Comparison of ENCODE assay signal across 16 cellular contexts in genomic region chr14:68674538-68675232, GRCh38.
A peak's percentile ranks its signal among the peaks of the same experiment; 100 is the strongest.
DNase-seq lines count a peak whose midpoint lies in the region; ATAC-seq, FAIRE-seq and TF ChIP-seq lines count a peak whose summit lies in the region.
"Had no signal": no experiment of that assay in that cellular context is flagged by ENCODE, and none has a peak within 500 bp of the region (broad histone marks: within the 10 kb centered on the region; RNA-seq: fewer than 3 reads in every experiment).

No MANE protein-coding gene starts in this region.

- H3K27me3 ChIP-seq in A673 (replicated peaks; ENCODE audit: insufficient read depth, low read depth, low read length, poor library complexity): no peaks in the 10 kb centered on the region
- no peaks in the 10 kb centered on the region for H3K27me3 ChIP-seq in PC-3 (ENCODE audit: low read length)
- H3K27me3 ChIP-seq in endothelial cell of umbilical vein (ENCODE audit: control insufficient read depth in 2 of 2, insufficient read depth in 2 of 2, low read length in 2 of 2): no peaks in the 10 kb centered on the region
- no peaks in the 10 kb centered on the region for H3K27me3 ChIP-seq in osteoblast (ENCODE audit: insufficient read depth, low read length)
- H3K27me3 ChIP-seq: cardiac muscle cell had no signal

- dilution Hi-C loops in endothelial cell of umbilical vein (cut with MboI; ENCODE audit: extremely low pct_ligation_motif_present, low sequenced_read_pairs): no loop called here

- TF ChIP-seq CTCF in A673 (conservative IDR thresholded peaks at IDR 0.05; ENCODE audit: low read depth, low read length) (no peak), PC-3 (conservative IDR thresholded peaks at IDR 0.05; ENCODE audit: low read depth, low read length) (no peak), endothelial cell of umbilical vein (IDR thresholded peaks at IDR 0.05; ENCODE audit: extremely low read depth in 1 of 2, insufficient read depth in 1 of 2, low read depth in 1 of 2, low read length in 2 of 2) (no peak), osteoblast (IDR thresholded peaks at IDR 0.05; ENCODE audit: extremely low read depth, low read depth, low read length) (no peak)

- peak overlapping the region; percentile 42; the same call in 1 of the 2 replicates for H2AFZ ChIP-seq in PC-3 (ENCODE audit: low read length)
- peak overlapping the region; percentile 57 for H2AFZ ChIP-seq in endothelial cell of umbilical vein (ENCODE audit: low read depth, low read length)
- H2AFZ ChIP-seq in osteoblast (ENCODE audit: low read length): peak overlapping the region; percentile 39

- H3K9me1 ChIP-seq in endothelial cell of umbilical vein (replicated peaks; ENCODE audit: control insufficient read depth, extremely low read depth, insufficient read depth, low read length): no peaks in the 10 kb centered on the region

- no peaks in the 10 kb centered on the region for H4K20me1 ChIP-seq in PC-3 (ENCODE audit: low read length)
- no peaks in the 10 kb centered on the region for H4K20me1 ChIP-seq in endothelial cell of umbilical vein (replicated peaks; ENCODE audit: control insufficient read depth, extremely low read depth, insufficient read depth, low read length)
- H4K20me1 ChIP-seq in osteoblast (ENCODE audit: insufficient read depth, low read length): no peaks in the 10 kb centered on the region

- intact Hi-C loops in A673 (cut with micrococcal nuclease; ENCODE audit: unreplicated experiment) (no loop called here), PC-3 (cut with micrococcal nuclease) (no loop called here), endothelial cell of umbilical vein (cut with micrococcal nuclease) (no loop called here), sciatic nerve (cut with DNase I) (no loop called here)

- no TSS peak for BruUV-seq in A673 (replicated peaks; lab: Mats Ljungman, UMichigan)
- no TSS peak for BruUV-seq in PC-3 (replicated peaks; lab: Mats Ljungman, UMichigan)
- BruUV-seq in endothelial cell of umbilical vein (replicated peaks; lab: Mats Ljungman, UMichigan): no TSS peak

- H3K79me2 ChIP-seq in PC-3 (ENCODE audit: low read length): no peaks in the 10 kb centered on the region
- no peaks in the 10 kb centered on the region for H3K79me2 ChIP-seq in endothelial cell of umbilical vein (ENCODE audit: control insufficient read depth, insufficient read depth, low read length)
- H3K79me2 ChIP-seq in osteoblast (ENCODE audit: insufficient read depth, low read length): no peaks in the 10 kb centered on the region

- no peak for DNase-seq in A673 (ENCODE audit: low spot score)
- DNase-seq in PC-3: no peak
- DNase-seq in endothelial cell of umbilical vein (ENCODE audit: low read depth, low spot score): no peak
- no peak for DNase-seq in osteoblast (ENCODE audit: insufficient read length, low spot score, missing footprints)
- no peak for DNase-seq in activated CD4-positive, alpha-beta T cell treated with anti-CD3 and anti-CD28 coated beads for 48 hours
- DNase-seq in sciatic nerve (ENCODE audit: low spot score): no peak
- DNase-seq in activated CD4-positive, CD25-positive, alpha-beta regulatory T cell (lab: John Stamatoyannopoulos, UW): no peak
- DNase-seq: activated CD4-positive, alpha-beta T cell treated with anti-CD3 and anti-CD28 coated beads for 36 hours; activated naive CD8-positive, alpha-beta T cell treated with anti-CD3 and anti-CD28 coated beads, Interleukin-2, amount 10 ng/mL, durations not matched to agents 7 days and 5 days; effector CD8-positive, alpha-beta T cell; Kasumi-1; NCI-H1417 treated with DMSO at 0.1 percent for 48 hours; NCI-H2227 treated with DMSO at 0.1 percent for 48 hours; T-helper 9 cell had no signal

- H3K4me3 ChIP-seq in A673 (ENCODE audit: low read depth, low read length, poor library complexity, severe bottlenecking) (no peak overlapping the region), PC-3 (ENCODE audit: low read length) (no peak overlapping the region), endothelial cell of umbilical vein (replicated peaks in 1 of 3; ENCODE audit: insufficient read depth in 1 of 3, low read depth in 1 of 3, low read length in 3 of 3) (no peak overlapping the region), osteoblast (ENCODE audit: insufficient read depth, low read length) (no peak overlapping the region)
- H3K4me3 ChIP-seq: cardiac muscle cell had no signal

- no peak for TF ChIP-seq POLR2A in endothelial cell of umbilical vein (IDR thresholded peaks at IDR 0.05; ENCODE audit: low read depth, low read length)

- H3K27ac ChIP-seq in A673 (ENCODE audit: low read depth, low read length, poor library complexity, severe bottlenecking) (peak overlapping the region; percentile 4), PC-3 (ENCODE audit: low read length) (peak overlapping the region; percentile 69), endothelial cell of umbilical vein (ENCODE audit: insufficient read depth, low read depth, low read length) (peak overlapping the region; percentile 79), osteoblast (ENCODE audit: low read depth, low read length) (peak overlapping the region; percentile 30)
- H3K27ac ChIP-seq: cardiac muscle cell had no signal

- POLR2A ChIA-PET in A673 (lab: Charles Lee; ENCODE audit: low non-redundant PET): no interaction called here
- POLR2A ChIA-PET in PC-3 (lab: Charles Lee; ENCODE audit: unreplicated experiment): no interaction called here
- POLR2A ChIA-PET in endothelial cell of umbilical vein (lab: Charles Lee): interaction anchor here (1.0 kb wide), 1 partner anchor 119 kb away, joined by 3 read pairs; the partner anchor contains the start of gene ZFP36L1

- no peaks in the 10 kb centered on the region for H3F3A ChIP-seq in PC-3 (ENCODE audit: low read length, unreplicated experiment)

- H3K36me3 ChIP-seq in A673 (ENCODE audit: insufficient read depth, low read length, poor library complexity, severe bottlenecking): no peaks in the 10 kb centered on the region
- no peaks in the 10 kb centered on the region for H3K36me3 ChIP-seq in PC-3 (ENCODE audit: low read depth, low read length)
- H3K36me3 ChIP-seq in endothelial cell of umbilical vein (ENCODE audit: control insufficient read depth in 2 of 2, extremely low read depth in 1 of 2, insufficient read depth in 2 of 2, low read length in 2 of 2): no peaks in the 10 kb centered on the region
- H3K36me3 ChIP-seq in osteoblast (ENCODE audit: insufficient read depth, low read length): no peaks in the 10 kb centered on the region
- H3K36me3 ChIP-seq: cardiac muscle cell had no signal

- peak overlapping the region; percentile 30 for H3K9ac ChIP-seq in PC-3 (ENCODE audit: low read length)
- H3K9ac ChIP-seq in endothelial cell of umbilical vein (replicated peaks; ENCODE audit: extremely low read depth, insufficient read depth, low read length): peak overlapping the region; percentile 34

- ATAC-seq in PC-3 (peak; percentile 48; the same call in 1 of the 2 replicates), sciatic nerve (no peak), GM19395 (IDR thresholded peaks at IDR 0.05; ENCODE audit: unreplicated experiment) (no peak)

- H3K4me1 ChIP-seq in A673 (ENCODE audit: insufficient read depth, low read length, poor library complexity, severe bottlenecking): peaks cover 8% of the 10 kb centered on the region
- H3K4me1 ChIP-seq in PC-3 (ENCODE audit: insufficient read depth, low read length): peaks cover 15% of the 10 kb centered on the region
- H3K4me1 ChIP-seq in endothelial cell of umbilical vein (ENCODE audit: control insufficient read depth, extremely low read depth, insufficient read depth, low read length): peaks cover 14% of the 10 kb centered on the region
- peaks cover 19% of the 10 kb centered on the region for H3K4me1 ChIP-seq in osteoblast (ENCODE audit: insufficient read depth, low read length)

- CTCF ChIA-PET in A673 (lab: Charles Lee) (no interaction called here), PC-3 (lab: Charles Lee) (no interaction called here), endothelial cell of umbilical vein (lab: Charles Lee) (interaction anchor here (1.2 kb wide), 2 partner anchors 8 to 25 kb away, joined by 3 to 6 read pairs; no protein-coding TSS in a partner anchor)

- peak overlapping the region; percentile 46 for H3K4me2 ChIP-seq in PC-3 (ENCODE audit: low read length)
- H3K4me2 ChIP-seq in endothelial cell of umbilical vein (ENCODE audit: insufficient read depth, low read length): peak overlapping the region; percentile 1
- H3K4me2 ChIP-seq in osteoblast (ENCODE audit: insufficient read depth, low read length): peak overlapping the region; percentile 13

- no peaks in the 10 kb centered on the region for H3K9me2 ChIP-seq in PC-3 (replicated peaks; ENCODE audit: low read length)

- H3K9me3 ChIP-seq in A673 (ENCODE audit: low read depth, low read length, poor library complexity, severe bottlenecking) (no peaks in the 10 kb centered on the region), PC-3 (ENCODE audit: low read length) (no peaks in the 10 kb centered on the region), endothelial cell of umbilical vein (replicated peaks; ENCODE audit: control insufficient read depth, insufficient read depth, low read length) (no peaks in the 10 kb centered on the region), osteoblast (ENCODE audit: low read depth, low read length) (no peaks in the 10 kb centered on the region)

- no peak for FAIRE-seq in endothelial cell of umbilical vein (lab: Jason Lieb, UNC)

TF ChIP-seq in endothelial cell of umbilical vein, 7 proteins besides CTCF, POLR2A, EP300 and RAD21:
- TF ChIP-seq JUN (IDR thresholded peaks at IDR 0.05; ENCODE audit: borderline replicate concordance, insufficient read depth, insufficient read length, low read depth) (no peak), FOS (IDR thresholded peaks at IDR 0.05; ENCODE audit: borderline replicate concordance, insufficient read depth, low read length) (no peak), POLR2AphosphoS5 (IDR thresholded peaks at IDR 0.05; ENCODE audit: insufficient read depth, low read depth, low read length) (no peak), EZH2 (IDR thresholded peaks at IDR 0.05; ENCODE audit: borderline replicate concordance, low read depth, low read length, severe bottlenecking) (no peak), MAX (IDR thresholded peaks at IDR 0.05; ENCODE audit: insufficient read depth, insufficient read length) (no peak), MYC (IDR thresholded peaks at IDR 0.05; ENCODE audit: low read depth, low read length) (no peak), GATA2 (IDR thresholded peaks at IDR 0.05; ENCODE audit: insufficient read depth, insufficient read length, low read depth, low read length) (no peak)

Comparison
In these comparisons a context has a peak if more than half of its experiments do, and no peak if none do; other contexts are left out.
1. H3K27ac ChIP-seq: peak in every context shown above with its lines; median percentile 79 in endothelial cell of umbilical vein; 69 in PC-3; 30 in osteoblast; 4 in A673.